ENCODE assay signal across 21 cellular contexts in the genomic region with DNA sequence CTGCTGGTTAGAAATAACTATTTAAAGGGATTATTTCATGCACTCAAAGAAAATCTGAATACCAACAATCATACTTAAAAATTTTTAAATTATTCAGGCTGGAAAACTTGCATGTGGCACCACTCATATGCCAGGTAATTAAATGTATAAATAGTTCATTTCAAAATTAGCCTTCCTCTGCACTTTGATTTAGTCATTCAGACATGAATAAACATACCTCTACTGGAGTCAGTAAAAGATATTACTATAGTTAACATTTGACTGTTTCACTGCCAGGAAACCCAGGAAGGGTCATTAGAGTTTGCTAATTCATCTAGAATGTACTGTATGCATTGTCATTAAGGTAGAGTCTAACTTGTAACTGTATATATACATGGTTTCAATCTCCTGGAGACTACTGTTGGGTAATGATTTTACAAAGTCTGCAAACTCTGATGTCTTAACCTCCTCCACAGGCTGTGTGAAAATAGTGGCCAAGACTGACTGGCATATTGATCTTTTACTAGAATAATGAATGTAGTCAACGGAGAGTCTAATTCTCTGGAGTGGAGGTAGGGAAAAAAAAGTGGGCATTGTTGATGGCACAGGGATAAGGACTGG. TPM values are rescaled to one million over a fixed set of nuclear protein-coding genes. Genes with fewer than 3 reads are reported as not detected.
DNase-seq lines count a peak whose midpoint lies in the region; ATAC-seq and TF ChIP-seq lines count a peak whose summit lies in the region.
"Had no signal": no experiment of that assay in that cellular context is flagged by ENCODE, and none has a peak within 500 bp of the region (broad histone marks: within the 10 kb centered on the region; RNA-seq: fewer than 3 reads in every experiment).

No MANE protein-coding gene starts in this region.

- intact Hi-C loops in activated CD4-positive, alpha-beta T cell treated with anti-CD3 and anti-CD28 coated beads for 36 hours (cut with DNase I, micrococcal nuclease) = no loop called here

- CTCF ChIA-PET in activated CD4-positive, alpha-beta T cell treated with anti-CD3 and anti-CD28 coated beads for 36 hours (lab: Charles Lee) = no interaction called here

- no peak overlapping the region for H3K4me3 ChIP-seq in choroid plexus epithelial cell (ENCODE audit: low read depth, low read length)
- H3K4me3 ChIP-seq: esophagus muscularis mucosa, K562, uterus had no signal

- H3K36me3 Mint-ChIP-seq in activated CD4-positive, alpha-beta T cell treated with anti-CD3 and anti-CD28 coated beads for 36 hours (ENCODE audit: low read depth) = peaks cover 65% of the 10 kb centered on the region
- H3K36me3 Mint-ChIP-seq in nephron progenitor cell (ENCODE audit: low read depth) (peaks cover 99% of the 10 kb centered on the region), osteocyte (ENCODE audit: unreplicated experiment) (peaks cover 60% of the 10 kb centered on the region)

- H3K4me1 Mint-ChIP-seq in activated CD4-positive, alpha-beta T cell treated with anti-CD3 and anti-CD28 coated beads for 36 hours = peaks cover 13% of the 10 kb centered on the region
- H3K4me1 Mint-ChIP-seq in nephron progenitor cell (no peaks in the 10 kb centered on the region), osteocyte (ENCODE audit: unreplicated experiment) (peaks cover 5% of the 10 kb centered on the region)

- no peak overlapping the region for H3K27ac Mint-ChIP-seq in activated CD4-positive, alpha-beta T cell treated with anti-CD3 and anti-CD28 coated beads for 36 hours
- peak overlapping the region; percentile 43 for H3K27ac Mint-ChIP-seq in nephron progenitor cell
- no peak overlapping the region for H3K27ac Mint-ChIP-seq in osteocyte (ENCODE audit: unreplicated experiment)

- H3K4me3 Mint-ChIP-seq in activated CD4-positive, alpha-beta T cell treated with anti-CD3 and anti-CD28 coated beads for 36 hours = no peak overlapping the region
- H3K4me3 Mint-ChIP-seq in nephron progenitor cell (no peak overlapping the region), osteocyte (ENCODE audit: unreplicated experiment) (no peak overlapping the region)

- TF ChIP-seq CTCF in choroid plexus epithelial cell (conservative IDR thresholded peaks at IDR 0.05; ENCODE audit: low read depth, low read length) = no peak
- TF ChIP-seq CTCF in nephron progenitor cell (IDR thresholded peaks at IDR 0.05) = no peak
- no peak for TF ChIP-seq CTCF in osteocyte (IDR thresholded peaks at IDR 0.05)

- no peaks in the 10 kb centered on the region for H3K27me3 Mint-ChIP-seq in activated CD4-positive, alpha-beta T cell treated with anti-CD3 and anti-CD28 coated beads for 36 hours
- H3K27me3 Mint-ChIP-seq in nephron progenitor cell (ENCODE audit: low read depth, poor library complexity) (peaks cover 4% of the 10 kb centered on the region), osteocyte (ENCODE audit: unreplicated experiment) (no peaks in the 10 kb centered on the region)

- no peaks in the 10 kb centered on the region for H3K9me3 Mint-ChIP-seq in activated CD4-positive, alpha-beta T cell treated with anti-CD3 and anti-CD28 coated beads for 36 hours (ENCODE audit: low read depth)
- H3K9me3 Mint-ChIP-seq in nephron progenitor cell (peaks cover 49% of the 10 kb centered on the region), osteocyte (ENCODE audit: unreplicated experiment) (peaks cover 15% of the 10 kb centered on the region)

- POLR2A ChIA-PET in activated CD4-positive, alpha-beta T cell treated with anti-CD3 and anti-CD28 coated beads for 36 hours (lab: Charles Lee) = no interaction called here

- peak; percentile 47 for ATAC-seq in activated CD4-positive, alpha-beta T cell treated with anti-CD3 and anti-CD28 coated beads for 36 hours
- ATAC-seq: K562, left ventricle myocardium superior, Right ventricle myocardium inferior had no signal

- DNase-seq in activated CD4-positive, alpha-beta T cell treated with anti-CD3 and anti-CD28 coated beads for 36 hours = no peak
- no peak for DNase-seq in activated CD4-positive, alpha-beta T cell treated with anti-CD3 and anti-CD28 coated beads, Interleukin-2, amount 50 U/mL, for 48 hours
- peak; percentile 45 for DNase-seq in HCEC 1CT
- peak; percentile 34 for DNase-seq in choroid plexus epithelial cell (ENCODE audit: low read depth)
- DNase-seq in nephron progenitor cell = no peak
- DNase-seq in NCI-H226 = no peak
- no peak for DNase-seq in osteocyte (ENCODE audit: extremely low spot score, unreplicated experiment)
- no peak for DNase-seq in OCI-M1 (lab: John Stamatoyannopoulos, UW)
- DNase-seq: activated naive CD4-positive, alpha-beta T cell; aorta; cerebellar nuclear complex; effector CD8-positive, alpha-beta T cell; left ventricle myocardium superior; MV-4-11; NCI-H187; NCI-H774; stimulated activated CD4-positive, alpha-beta T cell treated with anti-CD3 and anti-CD28 coated beads, Interleukin-12 subunit alpha, Interleukin-12 subunit beta, amount 100 ng/mL, for 4 hours; uterus had no signal

RNA-seq across cellular contexts. Expression of a gene that starts 43.7 kb away (rescaled TPM):
- total RNA-seq in activated CD4-positive, alpha-beta T cell treated with anti-CD3 and anti-CD28 coated beads for 36 hours = 10 to 100 TPM; 24.8 to 27.5 TPM
- 22.4 and 22.5 TPM in 2 replicates for total RNA-seq in osteocyte

Comparison
In these comparisons a context has a peak if more than half of its experiments do, and no peak if none do; other contexts are left out.
1. DNase-seq: peak in HCEC 1CT (single experiment) and choroid plexus epithelial cell (single experiment); none in activated CD4-positive, alpha-beta T cell treated with anti-CD3 and anti-CD28 coated beads for 36 hours (single experiment), activated CD4-positive, alpha-beta T cell treated with anti-CD3 and anti-CD28 coated beads, Interleukin-2, amount 50 U/mL, for 48 hours (0 of 2), nephron progenitor cell (single experiment), NCI-H226 (single experiment), osteocyte (single experiment) and OCI-M1 (single experiment).